1 cellular context compared by ENCODE assay signal in genomic region chr4:184824776-184825393, GRCh38.
A peak's percentile ranks its signal among the peaks of the same experiment; 100 is the strongest.
TF ChIP-seq lines count a peak whose summit lies in the region.

No MANE protein-coding gene starts in this region.

TF ChIP-seq in HEK293, 187 proteins besides CTCF, POLR2A, EP300 and RAD21 (continued from another document):
- TF ChIP-seq ZNF335 (tag by site-specific recombination; conservative IDR thresholded peaks at IDR 0.05): peak; percentile 74
- TF ChIP-seq ZNF518A (tag by site-specific recombination; conservative IDR thresholded peaks at IDR 0.05; ENCODE audit: low read depth): no peak
- TF ChIP-seq KLF8 (tag by site-specific recombination; IDR thresholded peaks at IDR 0.05): no peak
